In the genomic region with DNA sequence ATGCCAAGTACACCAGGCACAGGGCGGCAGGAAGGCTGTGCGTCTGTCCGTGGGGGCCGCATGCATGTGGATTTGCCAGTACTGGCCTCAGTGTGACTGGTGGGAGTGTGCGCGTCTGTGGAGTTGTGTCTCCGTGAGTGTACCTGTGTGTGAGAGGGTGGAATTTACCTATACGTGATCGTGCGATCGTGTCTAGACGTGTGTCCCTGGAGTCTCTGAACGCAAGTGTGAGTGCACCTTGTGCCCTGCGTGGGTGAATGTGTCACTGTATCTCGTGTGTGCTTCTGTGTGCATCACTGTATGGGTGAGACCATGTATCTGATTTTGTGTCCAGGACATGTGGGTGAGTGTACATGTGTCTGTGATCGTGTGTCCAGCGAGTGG, we compare ENCODE assay signal across 12 cellular contexts. TPM values are rescaled to one million over a fixed set of nuclear protein-coding genes. Genes with fewer than 3 reads are reported as not detected.
DNase-seq lines count a peak whose midpoint lies in the region; ATAC-seq and TF ChIP-seq lines count a peak whose summit lies in the region.
"Had no signal": no experiment of that assay in that cellular context is flagged by ENCODE, and none has a peak within 500 bp of the region (broad histone marks: within the 10 kb centered on the region; RNA-seq: fewer than 3 reads in every experiment).

No MANE protein-coding gene starts in this region.

- peak overlapping the region; percentile 72 for H3K4me3 Mint-ChIP-seq in activated naive CD8-positive, alpha-beta T cell
- H3K4me3 Mint-ChIP-seq in activated naive CD8-positive, alpha-beta T cell treated with anti-CD3 and anti-CD28 coated beads for 36 hours, result no peak overlapping the region
- H3K4me3 Mint-ChIP-seq in activated T-helper 17 cell treated with anti-CD3 and anti-CD28 coated beads, Interleukin-2, amount 50 U/mL, for 72 hours, result peak overlapping the region; percentile 40
- peak overlapping the region; percentile 71 to 82 for H3K4me3 Mint-ChIP-seq in stimulated activated naive B cell treated with anti-CD40 and anti-IgM and Interleukin-4, amounts not matched to agents 10 μg/mL and 1 μg/mL and 100 μg/mL, for 72 hours
- H3K4me3 Mint-ChIP-seq: activated CD8-positive, alpha-beta memory T cell treated with anti-CD3 and anti-CD28 coated beads, Interleukin-2, amount 10 ng/mL, durations not matched to agents 7 days and 5 days had no signal

- no peak for TF ChIP-seq CTCF in foreskin keratinocyte (conservative IDR thresholded peaks at IDR 0.05)

- H3K27me3 ChIP-seq in foreskin keratinocyte, result peaks cover 96% of the 10 kb centered on the region

- H3K36me3 Mint-ChIP-seq in activated naive CD8-positive, alpha-beta T cell, result no peaks in the 10 kb centered on the region
- H3K36me3 Mint-ChIP-seq in activated naive CD8-positive, alpha-beta T cell treated with anti-CD3 and anti-CD28 coated beads for 36 hours, result no peaks in the 10 kb centered on the region
- H3K36me3 Mint-ChIP-seq in activated T-helper 17 cell treated with anti-CD3 and anti-CD28 coated beads, Interleukin-2, amount 50 U/mL, for 72 hours (ENCODE audit: low read depth), result peaks cover 12% of the 10 kb centered on the region
- H3K36me3 Mint-ChIP-seq in stimulated activated naive B cell treated with anti-CD40 and anti-IgM and Interleukin-4, amounts not matched to agents 10 μg/mL and 1 μg/mL and 100 μg/mL, for 72 hours, result peaks cover 0 to 8% of the 10 kb centered on the region in 2 donors

- DNase-seq in activated naive CD8-positive, alpha-beta T cell treated with anti-CD3 and anti-CD28 coated beads for 36 hours, result no peak
- no peak for DNase-seq in stimulated activated naive B cell treated with anti-CD40 and anti-IgM and Interleukin-4, amounts not matched to agents 10 μg/mL and 1 μg/mL and 100 μg/mL, for 72 hours
- DNase-seq in NCI-H510A (lab: John Stamatoyannopoulos, UW) (no peak), foreskin keratinocyte (no peak)
- DNase-seq: activated CD8-positive, alpha-beta memory T cell treated with anti-CD3 and anti-CD28 coated beads, Interleukin-2, amount 10 ng/mL, durations not matched to agents 7 days and 5 days; central memory CD4-positive, alpha-beta T cell had no signal

- H3K4me1 Mint-ChIP-seq in activated naive CD8-positive, alpha-beta T cell (ENCODE audit: low read depth), result peaks cover 36% of the 10 kb centered on the region
- peaks cover 28% of the 10 kb centered on the region for H3K4me1 Mint-ChIP-seq in activated naive CD8-positive, alpha-beta T cell treated with anti-CD3 and anti-CD28 coated beads for 36 hours
- peaks cover 17% of the 10 kb centered on the region for H3K4me1 Mint-ChIP-seq in activated T-helper 17 cell treated with anti-CD3 and anti-CD28 coated beads, Interleukin-2, amount 50 U/mL, for 72 hours
- peaks cover 33 to 53% of the 10 kb centered on the region in 2 donors for H3K4me1 Mint-ChIP-seq in stimulated activated naive B cell treated with anti-CD40 and anti-IgM and Interleukin-4, amounts not matched to agents 10 μg/mL and 1 μg/mL and 100 μg/mL, for 72 hours

- peak overlapping the region; percentile 45; the same call in 1 of the 2 replicates for H3K4me3 ChIP-seq in iPS-18c (ENCODE audit: insufficient read depth, low read depth, low read length)

- peaks cover 35% of the 10 kb centered on the region for H3K27me3 Mint-ChIP-seq in activated naive CD8-positive, alpha-beta T cell
- H3K27me3 Mint-ChIP-seq in activated naive CD8-positive, alpha-beta T cell treated with anti-CD3 and anti-CD28 coated beads for 36 hours, result peaks cover 91% of the 10 kb centered on the region
- H3K27me3 Mint-ChIP-seq in activated T-helper 17 cell treated with anti-CD3 and anti-CD28 coated beads, Interleukin-2, amount 50 U/mL, for 72 hours, result peaks cover 46% of the 10 kb centered on the region
- H3K27me3 Mint-ChIP-seq in stimulated activated naive B cell treated with anti-CD40 and anti-IgM and Interleukin-4, amounts not matched to agents 10 μg/mL and 1 μg/mL and 100 μg/mL, for 72 hours, result peaks cover 72 to 86% of the 10 kb centered on the region in 2 donors

- no peak overlapping the region for H3K27ac Mint-ChIP-seq in activated naive CD8-positive, alpha-beta T cell
- no peak overlapping the region for H3K27ac Mint-ChIP-seq in activated naive CD8-positive, alpha-beta T cell treated with anti-CD3 and anti-CD28 coated beads for 36 hours
- H3K27ac Mint-ChIP-seq in activated T-helper 17 cell treated with anti-CD3 and anti-CD28 coated beads, Interleukin-2, amount 50 U/mL, for 72 hours, result no peak overlapping the region
- peak overlapping the region; percentile 86 for H3K27ac Mint-ChIP-seq in stimulated activated naive B cell treated with anti-CD40 and anti-IgM and Interleukin-4, amounts not matched to agents 10 μg/mL and 1 μg/mL and 100 μg/mL, for 72 hours
- H3K27ac Mint-ChIP-seq: activated CD8-positive, alpha-beta memory T cell treated with anti-CD3 and anti-CD28 coated beads, Interleukin-2, amount 10 ng/mL, durations not matched to agents 7 days and 5 days had no signal

- H3K9me3 Mint-ChIP-seq in activated naive CD8-positive, alpha-beta T cell (ENCODE audit: low read depth), result no peaks in the 10 kb centered on the region
- H3K9me3 Mint-ChIP-seq in activated naive CD8-positive, alpha-beta T cell treated with anti-CD3 and anti-CD28 coated beads for 36 hours, result no peaks in the 10 kb centered on the region
- H3K9me3 Mint-ChIP-seq in activated T-helper 17 cell treated with anti-CD3 and anti-CD28 coated beads, Interleukin-2, amount 50 U/mL, for 72 hours, result no peaks in the 10 kb centered on the region
- no peaks in the 10 kb centered on the region for H3K9me3 Mint-ChIP-seq in stimulated activated naive B cell treated with anti-CD40 and anti-IgM and Interleukin-4, amounts not matched to agents 10 μg/mL and 1 μg/mL and 100 μg/mL, for 72 hours

- no peak for ATAC-seq in activated T-helper 17 cell treated with anti-CD3 and anti-CD28 coated beads, Interleukin-2, amount 50 U/mL, for 72 hours (replicated peaks)
- ATAC-seq in stimulated activated naive B cell treated with anti-CD40 and anti-IgM and Interleukin-4, amounts not matched to agents 10 μg/mL and 1 μg/mL and 100 μg/mL, for 72 hours (replicated peaks), result no peak
- no peak for ATAC-seq in HG02759 (IDR thresholded peaks at IDR 0.05; ENCODE audit: unreplicated experiment)
- no peak for ATAC-seq in foreskin keratinocyte
- ATAC-seq: activated CD8-positive, alpha-beta memory T cell treated with anti-CD3 and anti-CD28 coated beads, Interleukin-2, amount 10 ng/mL, durations not matched to agents 7 days and 5 days had no signal

- H3K27ac ChIP-seq in foreskin keratinocyte, result no peak overlapping the region

- H3K4me1 ChIP-seq in foreskin keratinocyte, result no peaks in the 10 kb centered on the region

- no peaks in the 10 kb centered on the region for H3K9me3 ChIP-seq in iPS-18c (ENCODE audit: control insufficient read depth, insufficient read depth, low read length)

RNA-seq across cellular contexts. Expression of a gene that starts 4.9 kb away (rescaled TPM):
- not detected for total RNA-seq in activated naive CD8-positive, alpha-beta T cell treated with anti-CD3 and anti-CD28 coated beads for 36 hours
- not detected for total RNA-seq in activated T-helper 17 cell treated with anti-CD3 and anti-CD28 coated beads, Interleukin-2, amount 50 U/mL, for 72 hours
- 0.11 and 0.24 TPM in 2 replicates for total RNA-seq in foreskin keratinocyte
- polyA plus RNA-seq in foreskin keratinocyte, result 0.10 and 0.31 TPM in 2 replicates
- total RNA-seq: activated CD8-positive, alpha-beta memory T cell treated with anti-CD3 and anti-CD28 coated beads, Interleukin-2, amount 10 ng/mL, durations not matched to agents 7 days and 5 days; glomerular endothelial cell; T-helper 1 cell treated with Interleukin-12 subunit alpha and Interleukin-12 subunit beta and Interleukin-4 antibody, amounts not matched to agents 30 ng/mL and 1 ng/mL, for 36 hours had no signal

RNA-seq across cellular contexts. Expression of a gene that starts 44.6 kb away (rescaled TPM):
- under 1 TPM; 0.25 to 0.36 TPM for total RNA-seq in activated naive CD8-positive, alpha-beta T cell treated with anti-CD3 and anti-CD28 coated beads for 36 hours
- total RNA-seq in activated T-helper 17 cell treated with anti-CD3 and anti-CD28 coated beads, Interleukin-2, amount 50 U/mL, for 72 hours, result under 1 TPM; 0.24 to 0.69 TPM
- 1.2 and 3.4 TPM in 2 replicates for total RNA-seq in foreskin keratinocyte
- polyA plus RNA-seq in foreskin keratinocyte, result 1.9 and 6.2 TPM in 2 replicates
